In the genomic region with DNA sequence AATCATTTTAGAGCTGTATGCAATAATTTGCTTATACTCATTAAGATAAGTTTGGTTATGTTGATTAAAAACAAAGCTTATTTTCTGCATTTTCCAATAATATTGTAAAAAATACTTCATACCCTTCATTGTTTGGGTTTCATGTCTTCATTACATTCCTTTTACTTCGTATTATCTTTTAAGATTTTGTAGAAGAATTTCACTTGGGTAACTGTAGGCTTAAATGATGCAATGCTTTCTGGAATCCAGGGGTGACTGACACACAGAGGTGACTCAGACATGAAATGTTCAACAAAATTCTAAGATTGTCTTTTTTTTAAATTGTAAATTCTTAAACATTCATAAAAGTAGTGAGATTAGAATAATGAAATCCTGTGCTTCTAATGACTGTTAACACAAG, we compare ENCODE assay signal across 14 cellular contexts. TPM values are rescaled to one million over a fixed set of nuclear protein-coding genes. Genes with fewer than 3 reads are reported as not detected.
DNase-seq lines count a peak whose midpoint lies in the region; ATAC-seq, FAIRE-seq and TF ChIP-seq lines count a peak whose summit lies in the region.
"Had no signal": no experiment of that assay in that cellular context is flagged by ENCODE, and none has a peak within 500 bp of the region (broad histone marks: within the 10 kb centered on the region; RNA-seq: fewer than 3 reads in every experiment).

No MANE protein-coding gene starts in this region.

- no peak overlapping the region for H2BK15ac ChIP-seq in neuronal stem cell (ENCODE audit: low read length)

- TF ChIP-seq EP300 in K562 (IDR thresholded peaks at IDR 0.05; ENCODE audit: low read length) = no peak

- no peak overlapping the region for H2BK5ac ChIP-seq in neuronal stem cell (ENCODE audit: low read length)

- peaks cover 27% of the 10 kb centered on the region for H3K36me3 ChIP-seq in K562 (ENCODE audit: control insufficient read depth, insufficient read depth, low read length)
- peaks cover 3% of the 10 kb centered on the region for H3K36me3 ChIP-seq in kidney epithelial cell (ENCODE audit: control insufficient read depth, insufficient read depth, low read length)
- peaks cover 3 to 26% of the 10 kb centered on the region in 2 donors for H3K36me3 ChIP-seq in neuronal stem cell (replicated peaks in 1 of 2; ENCODE audit: control insufficient read depth in 2 of 2, insufficient read depth in 2 of 2, low read length in 2 of 2)
- H3K36me3 ChIP-seq: BE2C had no signal

- no peak overlapping the region for H3K9ac ChIP-seq in K562 (ENCODE audit: insufficient read depth in 1 of 2, low read depth in 2 of 2, low read length in 2 of 2)
- H3K9ac ChIP-seq in neuronal stem cell (ENCODE audit: low read depth, low read length, poor library complexity) = no peak overlapping the region

- no peaks in the 10 kb centered on the region for H3K27me3 ChIP-seq in K562 (ENCODE audit: control insufficient read depth in 2 of 2, insufficient read depth in 2 of 2, low read length in 2 of 2)
- no peaks in the 10 kb centered on the region for H3K27me3 ChIP-seq in kidney epithelial cell (ENCODE audit: control insufficient read depth, insufficient read depth, low read length)
- H3K27me3 ChIP-seq in neuronal stem cell (ENCODE audit: control insufficient read depth in 3 of 3, insufficient read depth in 3 of 3, low read depth in 1 of 3, low read length in 3 of 3) = no peaks in the 10 kb centered on the region
- H3K27me3 ChIP-seq: BE2C had no signal

- TF ChIP-seq RAD21 in K562 (CRISPR knock-in tag; conservative IDR thresholded peaks at IDR 0.05 in 1 of 2, IDR thresholded peaks at IDR 0.05 in 1 of 2) = no peak

- no peak overlapping the region for H3K14ac ChIP-seq in neuronal stem cell (ENCODE audit: low read length)

- ATAC-seq in K562 = peak; percentile 78

- in situ Hi-C loops in K562 (cut with MboI) = no loop called here

- H3K4me2 ChIP-seq in K562 (ENCODE audit: insufficient read depth, low read length) (no peak overlapping the region), neuronal stem cell (ENCODE audit: insufficient read depth, low read length, poor library complexity, severe bottlenecking) (no peak overlapping the region)

- H2BK12ac ChIP-seq in neuronal stem cell (ENCODE audit: low read length) = no peak overlapping the region

- no peak for TF ChIP-seq POLR2A in K562 (conservative IDR thresholded peaks at IDR 0.05)

- no peak overlapping the region for H3K18ac ChIP-seq in neuronal stem cell (ENCODE audit: low read length)

- H4K91ac ChIP-seq in neuronal stem cell (ENCODE audit: low read depth, low read length, poor library complexity) = no peak overlapping the region

- H4K8ac ChIP-seq in neuronal stem cell (ENCODE audit: low read depth, low read length) = no peak overlapping the region

- H3K4ac ChIP-seq in neuronal stem cell (ENCODE audit: low read length) = no peak overlapping the region

- H3K4me1 ChIP-seq in K562 (replicated peaks in 1 of 2; ENCODE audit: control insufficient read depth in 2 of 2, insufficient read depth in 2 of 2, low read length in 2 of 2) (no peaks in the 10 kb centered on the region; a peak in 2 of 5 replicates), neuronal stem cell (ENCODE audit: control insufficient read depth in 2 of 2, insufficient read depth in 1 of 2, low read depth in 1 of 2, low read length in 2 of 2) (no peaks in the 10 kb centered on the region)
- H3K4me1 ChIP-seq: BE2C had no signal

- DNase-seq in AG04449 (ENCODE audit: low read depth, low spot score) (peak; percentile 50), LoVo (ENCODE audit: low spot score) (peak; percentile 44), K562 (ENCODE audit: extremely low read depth in 1 of 4, low spot score in 3 of 4) (peak in 1 of 4 experiments; percentile 17), kidney epithelial cell (ENCODE audit: low read depth) (peak; percentile 63), neuronal stem cell (ENCODE audit: low spot score) (no peak), RPMI8226 (no peak)
- DNase-seq in activated CD4-positive, alpha-beta T cell treated with anti-CD3 and anti-CD28 coated beads for 48 hours = no peak
- no peak for DNase-seq in stimulated activated CD4-positive, alpha-beta T cell treated with anti-CD3 and anti-CD28 coated beads, Interleukin-1b, Interleukin-23, amount 100 ng/mL, for 48 hours
- DNase-seq: activated CD4-positive, alpha-beta T cell treated with anti-CD3 and anti-CD28 coated beads, Interleukin-2, amount 50 U/mL, for 48 hours; BE2C; NCI-H2081 had no signal

- intact Hi-C loops in K562 (cut with micrococcal nuclease) = no loop called here

- no peak for FAIRE-seq in K562 (lab: Jason Lieb, UNC)
- FAIRE-seq: GM19239 had no signal

- no peak overlapping the region for H2AK5ac ChIP-seq in neuronal stem cell (ENCODE audit: low read depth, low read length)

- TF ChIP-seq CTCF in AG04449 (IDR thresholded peaks at IDR 0.05; ENCODE audit: insufficient read depth, low read length, missing control alignments) (no peak), K562 (IDR thresholded peaks at IDR 0.05 in 2 of 3, conservative IDR thresholded peaks at IDR 0.05 in 1 of 3; ENCODE audit: insufficient read depth in 2 of 3, low read depth in 1 of 3, low read length in 3 of 3) (no peak), kidney epithelial cell (IDR thresholded peaks at IDR 0.05; ENCODE audit: insufficient read depth, low read length, poor library complexity, severe bottlenecking) (no peak)

- CTCF ChIA-PET in AG04449 (lab: Yijun Ruan, JAX) = interaction anchor here (0.8 to 1.4 kb wide), 2 partner anchors 11 to 37 kb away, joined by 3 to 4 read pairs; no protein-coding TSS in a partner anchor
- CTCF ChIA-PET in K562 (lab: Yijun Ruan, JAX; ENCODE audit: low intra/inter-chr PET ratio) = no interaction called here

- no TSS peak for BruUV-seq in K562 (replicated peaks; lab: Mats Ljungman, UMichigan)

- POLR2A ChIA-PET in AG04449 (lab: Yijun Ruan, JAX) = interaction anchor here (0.6 kb wide), 1 partner anchor 110 kb away, joined by 3 read pairs; no protein-coding TSS in a partner anchor
- POLR2A ChIA-PET in K562 (lab: Yijun Ruan, JAX) = interaction anchor here (1.0 to 1.1 kb wide), 2 partner anchors 17 to 47 kb away, joined by 3 read pairs; no protein-coding TSS in a partner anchor

- no peak overlapping the region for H2BK120ac ChIP-seq in neuronal stem cell (ENCODE audit: low read depth, low read length)

- WGBS in K562 (ENCODE audit: insufficient coverage, low coverage, missing lambda C conversion rate) = 30% methylated on average over 1 of the region's 1 CpG
- WGBS in neuronal stem cell (ENCODE audit: extremely low coverage in 2 of 2, insufficient read length in 2 of 2, insufficient replicate concordance in 1 of 2), 2 donors = no CpG with 5 or more reads among the region's 1 CpG

- H2AFZ ChIP-seq in K562 (ENCODE audit: low read depth, low read length) = no peak overlapping the region
- H2AFZ ChIP-seq in neuronal stem cell (ENCODE audit: low read length) = no peak overlapping the region

- no peaks in the 10 kb centered on the region for H3K9me1 ChIP-seq in K562 (ENCODE audit: control insufficient read depth, insufficient read depth, low read length)

- H3K9me3 ChIP-seq in K562 (replicated peaks; ENCODE audit: control insufficient read depth, insufficient read depth, low read depth, low read length) (no peaks in the 10 kb centered on the region), neuronal stem cell (replicated peaks in 1 of 2; ENCODE audit: control insufficient read depth in 2 of 2, insufficient read depth in 1 of 2, low read depth in 1 of 2, low read length in 2 of 2) (peaks cover 1 to 11% of the 10 kb centered on the region in 2 donors)
- H3K9me3 ChIP-seq: BE2C had no signal

- peak overlapping the region; percentile 25; the same call in 2 of the 3 replicates for H3K27ac ChIP-seq in K562 (ENCODE audit: extremely low read depth, low read depth, low read length)
- H3K27ac ChIP-seq in neuronal stem cell (replicated peaks; ENCODE audit: low read length) = no peak overlapping the region
- H3K27ac ChIP-seq: SK-N-MC, skin epidermis had no signal

- no peak overlapping the region for H3K4me3 ChIP-seq in AG04449 (ENCODE audit: low read depth, low read length)
- no peak overlapping the region for H3K4me3 ChIP-seq in K562
- no peak overlapping the region for H3K4me3 ChIP-seq in kidney epithelial cell (ENCODE audit: low read depth, low read length)
- no peak overlapping the region for H3K4me3 ChIP-seq in neuronal stem cell (ENCODE audit: low read length in 2 of 2)
- H3K4me3 ChIP-seq: SK-N-MC, skin epidermis had no signal

- H3K23ac ChIP-seq in neuronal stem cell (ENCODE audit: low read depth, low read length, poor library complexity) = no peak overlapping the region

- H4K20me1 ChIP-seq in K562 (replicated peaks; ENCODE audit: control insufficient read depth, insufficient read depth, low read length) = no peaks in the 10 kb centered on the region

- peaks cover 11% of the 10 kb centered on the region; the same call in 2 of the 3 replicates for H3K79me2 ChIP-seq in K562 (ENCODE audit: control insufficient read depth, insufficient read depth, low read length)

- H3K79me1 ChIP-seq in neuronal stem cell (ENCODE audit: low read depth, low read length) = no peaks in the 10 kb centered on the region

RNA-seq across cellular contexts. Expression of gene FGF2, which starts 47.6 kb away (rescaled TPM):
- 4.9 and 13.3 TPM in 2 replicates for total RNA-seq in K562 (2011; cell fraction: chromatin; rRNA removed; ENCODE audit: low replicate concordance)
- total RNA-seq in K562 (2011; cell fraction: nucleolus; rRNA removed) = 2.0 and 3.2 TPM in 2 replicates
- total RNA-seq in K562 (2011; cell fraction: nucleoplasm; rRNA removed) = 8.3 and 20.0 TPM in 2 replicates
- total RNA-seq in K562 (2014; rRNA removed) = 5.1 and 7.2 TPM in 2 replicates
- 11.9 and 13.5 TPM in 2 replicates for total RNA-seq in K562 (2014; rRNA removed; fragmentation: Illumina TruSeq; extraction: Trizol)
- 9.1 and 10.8 TPM in 2 replicates for total RNA-seq in K562 (2015; rRNA removed; fragmentation: Illumina TruSeq; extraction: Trizol)
- total RNA-seq in K562 (2021) = 16.4 and 19.4 TPM in 2 replicates
- polyA plus RNA-seq in K562 (2011; rRNA removed) = 7.9 and 15.1 TPM in 2 replicates
- polyA plus RNA-seq in K562 (2011; cell fraction: cytosol; rRNA removed) = 2.6 and 4.0 TPM in 2 replicates
- polyA plus RNA-seq in K562 (2011; cell fraction: nucleus; rRNA removed) = 4.9 and 6.5 TPM in 2 replicates
- polyA plus RNA-seq in K562 (2012) = 6.8 and 7.1 TPM in 2 replicates
- polyA plus RNA-seq in K562 (2014; fragmentation: Illumina TruSeq; extraction: Trizol) = 8.3 and 9.2 TPM in 2 replicates
- polyA plus RNA-seq in K562 (2014; fragmentation: Nextera tagmentation; extraction: Ambion mirVana) = 1 to 10 TPM; 2.5 to 2.6 TPM
- 7.8 and 8.1 TPM in 2 replicates for polyA plus RNA-seq in K562 (2014; rRNA removed)
- 11.7 and 16.9 TPM in 2 replicates for polyA minus RNA-seq in K562 (2011; rRNA and poly(A)+ RNA removed)
- polyA minus RNA-seq in K562 (2011; cell fraction: cytosol; rRNA and poly(A)+ RNA removed) = 4.3 and 7.2 TPM in 2 replicates
- 5.8 and 9.7 TPM in 2 replicates for polyA minus RNA-seq in K562 (2011; cell fraction: nucleus; rRNA and poly(A)+ RNA removed)
- 29.1 and 29.4 TPM in 2 replicates for total RNA-seq in kidney epithelial cell
- polyA plus RNA-seq in neuronal stem cell (2013, experiment 1 of 2) = 14.7 TPM
- polyA plus RNA-seq in neuronal stem cell (2013, experiment 2 of 2) = 15.1 TPM

RNA-seq across cellular contexts. Expression of gene NUDT6, which starts 48.2 kb away (rescaled TPM):
- 8.0 and 16.1 TPM in 2 replicates for total RNA-seq in K562 (2011; cell fraction: chromatin; rRNA removed; ENCODE audit: low replicate concordance)
- 4.2 and 5.0 TPM in 2 replicates for total RNA-seq in K562 (2011; cell fraction: nucleolus; rRNA removed)
- total RNA-seq in K562 (2011; cell fraction: nucleoplasm; rRNA removed) = 9.4 and 12.9 TPM in 2 replicates
- total RNA-seq in K562 (2014; rRNA removed) (7.8 and 13.1 TPM in 2 replicates), K562 (2014; rRNA removed; fragmentation: Illumina TruSeq; extraction: Trizol) (12.5 and 13.3 TPM in 2 replicates), K562 (2015; rRNA removed; fragmentation: Illumina TruSeq; extraction: Trizol) (14.7 and 16.4 TPM in 2 replicates), K562 (2021) (9.4 and 9.5 TPM in 2 replicates), kidney epithelial cell (9.7 and 10.0 TPM in 2 replicates)
- polyA plus RNA-seq in K562 (2011; rRNA removed) (11.1 and 13.7 TPM in 2 replicates), K562 (2014; fragmentation: Illumina TruSeq; extraction: Trizol) (7.8 and 11.0 TPM in 2 replicates), K562 (2014; fragmentation: Nextera tagmentation; extraction: Ambion mirVana) (10 to 100 TPM; 15.5 to 18.1 TPM), K562 (2014; rRNA removed) (13.0 and 13.4 TPM in 2 replicates)
- 6.8 and 8.6 TPM in 2 replicates for polyA plus RNA-seq in K562 (2011; cell fraction: cytosol; rRNA removed)
- 8.0 and 11.9 TPM in 2 replicates for polyA plus RNA-seq in K562 (2011; cell fraction: nucleus; rRNA removed)
- 12.2 and 12.6 TPM in 2 replicates for polyA plus RNA-seq in K562 (2012)
- polyA minus RNA-seq in K562 (2011; rRNA and poly(A)+ RNA removed) = 12.6 and 15.2 TPM in 2 replicates
- 3.2 and 4.6 TPM in 2 replicates for polyA minus RNA-seq in K562 (2011; cell fraction: cytosol; rRNA and poly(A)+ RNA removed)
- polyA minus RNA-seq in K562 (2011; cell fraction: nucleus; rRNA and poly(A)+ RNA removed) = 9.8 and 17.5 TPM in 2 replicates
- polyA plus RNA-seq in neuronal stem cell (2013, experiment 1 of 2) = 13.7 TPM
- 13.6 TPM for polyA plus RNA-seq in neuronal stem cell (2013, experiment 2 of 2)

Comparison
In these comparisons a context has a peak if more than half of its experiments do, and no peak if none do; other contexts are left out.
1. DNase-seq: peak in AG04449 (single experiment), LoVo (single experiment) and kidney epithelial cell (single experiment); none in activated CD4-positive, alpha-beta T cell treated with anti-CD3 and anti-CD28 coated beads for 48 hours (single experiment), neuronal stem cell (single experiment), stimulated activated CD4-positive, alpha-beta T cell treated with anti-CD3 and anti-CD28 coated beads, Interleukin-1b, Interleukin-23, amount 100 ng/mL, for 48 hours (single experiment) and RPMI8226 (single experiment).